ENCODE assay signal across 2 cellular contexts in genomic region chr11:7272373-7272772, GRCh38.
A peak's percentile ranks its signal among the peaks of the same experiment; 100 is the strongest.
TF ChIP-seq lines count a peak whose summit lies in the region.

No MANE protein-coding gene starts in this region.

TF ChIP-seq in HEK293, 187 proteins besides CTCF, POLR2A, EP300 and RAD21:
- TF ChIP-seq ZNF354C (tag by site-specific recombination; IDR thresholded peaks at IDR 0.05; ENCODE audit: borderline replicate concordance, low read depth) = no peak
- peak; percentile 95 for TF ChIP-seq REST (tag by site-specific recombination; IDR thresholded peaks at IDR 0.05)

TF ChIP-seq in GM12878, 131 proteins besides CTCF, POLR2A, EP300 and RAD21:
- TF ChIP-seq REST (IDR thresholded peaks at IDR 0.05; ENCODE audit: low read depth, low read length) = peak; percentile 59; the same call in 1 of the 2 replicates
- no peak for TF ChIP-seq FOXM1 (IDR thresholded peaks at IDR 0.05; ENCODE audit: low read depth, low read length)
